ENCODE assay signal across 1 cellular context in the genomic region with DNA sequence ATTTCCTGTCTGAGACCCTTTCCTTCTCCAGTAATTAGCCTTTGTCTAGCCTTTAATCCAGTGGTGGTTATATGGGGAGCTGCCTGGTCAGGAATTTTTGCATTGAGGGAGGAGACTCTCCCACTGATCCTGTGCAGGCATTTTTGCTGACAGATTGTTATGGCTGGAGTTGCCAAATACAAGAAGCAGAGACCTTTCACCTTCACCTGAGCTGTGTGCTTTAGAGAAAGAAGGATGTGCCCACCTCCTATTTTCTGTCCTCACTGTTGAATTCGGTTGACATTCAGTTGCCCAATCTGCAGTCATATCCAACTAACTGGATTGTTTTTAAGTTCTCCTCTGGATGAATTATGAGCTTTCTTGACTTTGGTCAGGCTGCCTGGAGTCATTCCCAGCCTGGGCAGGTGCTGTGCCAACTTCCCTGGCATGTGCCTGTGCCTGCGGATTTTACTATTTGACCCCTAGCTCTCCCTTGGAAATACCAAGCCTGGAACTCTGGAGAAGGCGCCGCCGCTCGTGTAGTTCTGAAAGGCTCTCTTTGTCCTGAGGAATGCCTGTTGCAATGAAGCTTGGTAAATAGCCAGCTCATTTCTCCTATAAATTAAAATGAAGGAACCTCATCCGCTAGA.
A peak's percentile ranks its signal among the peaks of the same experiment; 100 is the strongest.
TF ChIP-seq lines count a peak whose summit lies in the region.

No MANE protein-coding gene starts in this region.

TF ChIP-seq in HepG2, 621 proteins besides CTCF, POLR2A, EP300 and RAD21 (continued from another document):
- TF ChIP-seq, protein P1, sequence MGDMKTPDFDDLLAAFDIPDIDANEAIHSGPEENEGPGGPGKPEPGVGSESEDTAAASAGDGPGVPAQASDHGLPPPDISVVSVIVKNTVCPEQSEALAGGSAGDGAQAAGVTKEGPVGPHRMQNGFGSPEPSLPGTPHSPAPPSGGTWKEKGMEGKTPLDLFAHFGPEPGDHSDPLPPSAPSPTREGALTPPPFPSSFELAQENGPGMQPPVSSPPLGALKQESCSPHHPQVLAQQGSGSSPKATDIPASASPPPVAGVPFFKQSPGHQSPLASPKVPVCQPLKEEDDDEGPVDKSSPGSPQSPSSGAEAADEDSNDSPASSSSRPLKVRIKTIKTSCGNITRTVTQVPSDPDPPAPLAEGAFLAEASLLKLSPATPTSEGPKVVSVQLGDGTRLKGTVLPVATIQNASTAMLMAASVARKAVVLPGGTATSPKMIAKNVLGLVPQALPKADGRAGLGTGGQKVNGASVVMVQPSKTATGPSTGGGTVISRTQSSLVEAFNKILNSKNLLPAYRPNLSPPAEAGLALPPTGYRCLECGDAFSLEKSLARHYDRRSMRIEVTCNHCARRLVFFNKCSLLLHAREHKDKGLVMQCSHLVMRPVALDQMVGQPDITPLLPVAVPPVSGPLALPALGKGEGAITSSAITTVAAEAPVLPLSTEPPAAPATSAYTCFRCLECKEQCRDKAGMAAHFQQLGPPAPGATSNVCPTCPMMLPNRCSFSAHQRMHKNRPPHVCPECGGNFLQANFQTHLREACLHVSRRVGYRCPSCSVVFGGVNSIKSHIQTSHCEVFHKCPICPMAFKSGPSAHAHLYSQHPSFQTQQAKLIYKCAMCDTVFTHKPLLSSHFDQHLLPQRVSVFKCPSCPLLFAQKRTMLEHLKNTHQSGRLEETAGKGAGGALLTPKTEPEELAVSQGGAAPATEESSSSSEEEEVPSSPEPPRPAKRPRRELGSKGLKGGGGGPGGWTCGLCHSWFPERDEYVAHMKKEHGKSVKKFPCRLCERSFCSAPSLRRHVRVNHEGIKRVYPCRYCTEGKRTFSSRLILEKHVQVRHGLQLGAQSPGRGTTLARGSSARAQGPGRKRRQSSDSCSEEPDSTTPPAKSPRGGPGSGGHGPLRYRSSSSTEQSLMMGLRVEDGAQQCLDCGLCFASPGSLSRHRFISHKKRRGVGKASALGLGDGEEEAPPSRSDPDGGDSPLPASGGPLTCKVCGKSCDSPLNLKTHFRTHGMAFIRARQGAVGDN (CRISPR knock-in tag; IDR thresholded peaks at IDR 0.05): no peak
- TF ChIP-seq, protein P2, sequence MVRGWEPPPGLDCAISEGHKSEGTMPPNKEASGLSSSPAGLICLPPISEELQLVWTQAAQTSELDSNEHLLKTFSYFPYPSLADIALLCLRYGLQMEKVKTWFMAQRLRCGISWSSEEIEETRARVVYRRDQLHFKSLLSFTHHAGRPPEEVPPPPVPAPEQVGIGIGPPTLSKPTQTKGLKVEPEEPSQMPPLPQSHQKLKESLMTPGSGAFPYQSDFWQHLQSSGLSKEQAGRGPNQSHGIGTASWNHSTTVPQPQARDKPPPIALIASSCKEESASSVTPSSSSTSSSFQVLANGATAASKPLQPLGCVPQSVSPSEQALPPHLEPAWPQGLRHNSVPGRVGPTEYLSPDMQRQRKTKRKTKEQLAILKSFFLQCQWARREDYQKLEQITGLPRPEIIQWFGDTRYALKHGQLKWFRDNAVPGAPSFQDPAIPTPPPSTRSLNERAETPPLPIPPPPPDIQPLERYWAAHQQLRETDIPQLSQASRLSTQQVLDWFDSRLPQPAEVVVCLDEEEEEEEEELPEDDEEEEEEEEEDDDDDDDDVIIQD (CRISPR knock-in tag; IDR thresholded peaks at IDR 0.05; ENCODE audit: low read depth): no peak
- TF ChIP-seq ZNF460 (CRISPR knock-in tag; IDR thresholded peaks at IDR 0.05; ENCODE audit: borderline replicate concordance) (no peak), ZFP62 (CRISPR knock-in tag; IDR thresholded peaks at IDR 0.05) (no peak), SMC3 (IDR thresholded peaks at IDR 0.05; ENCODE audit: low read length) (0 out of 2 replicates have a peak, but pooled peaks have one; percentile 4), MAFK (conservative IDR thresholded peaks at IDR 0.05 in 1 of 2, IDR thresholded peaks at IDR 0.05 in 1 of 2; ENCODE audit: low read length in 2 of 2) (peak in 1 of 2 experiments; percentile 18; a peak in 1 of 4 replicates), ATF1 (CRISPR knock-in tag; IDR thresholded peaks at IDR 0.05) (0 out of 2 replicates have a peak, but pooled peaks have one; percentile 16)
- TF ChIP-seq, protein P3, sequence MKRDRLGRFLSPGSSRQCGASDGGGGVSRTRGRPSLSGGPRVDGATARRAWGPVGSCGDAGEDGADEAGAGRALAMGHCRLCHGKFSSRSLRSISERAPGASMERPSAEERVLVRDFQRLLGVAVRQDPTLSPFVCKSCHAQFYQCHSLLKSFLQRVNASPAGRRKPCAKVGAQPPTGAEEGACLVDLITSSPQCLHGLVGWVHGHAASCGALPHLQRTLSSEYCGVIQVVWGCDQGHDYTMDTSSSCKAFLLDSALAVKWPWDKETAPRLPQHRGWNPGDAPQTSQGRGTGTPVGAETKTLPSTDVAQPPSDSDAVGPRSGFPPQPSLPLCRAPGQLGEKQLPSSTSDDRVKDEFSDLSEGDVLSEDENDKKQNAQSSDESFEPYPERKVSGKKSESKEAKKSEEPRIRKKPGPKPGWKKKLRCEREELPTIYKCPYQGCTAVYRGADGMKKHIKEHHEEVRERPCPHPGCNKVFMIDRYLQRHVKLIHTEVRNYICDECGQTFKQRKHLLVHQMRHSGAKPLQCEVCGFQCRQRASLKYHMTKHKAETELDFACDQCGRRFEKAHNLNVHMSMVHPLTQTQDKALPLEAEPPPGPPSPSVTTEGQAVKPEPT (CRISPR knock-in tag; IDR thresholded peaks at IDR 0.05; ENCODE audit: low read depth): no peak
- TF ChIP-seq, protein P4, sequence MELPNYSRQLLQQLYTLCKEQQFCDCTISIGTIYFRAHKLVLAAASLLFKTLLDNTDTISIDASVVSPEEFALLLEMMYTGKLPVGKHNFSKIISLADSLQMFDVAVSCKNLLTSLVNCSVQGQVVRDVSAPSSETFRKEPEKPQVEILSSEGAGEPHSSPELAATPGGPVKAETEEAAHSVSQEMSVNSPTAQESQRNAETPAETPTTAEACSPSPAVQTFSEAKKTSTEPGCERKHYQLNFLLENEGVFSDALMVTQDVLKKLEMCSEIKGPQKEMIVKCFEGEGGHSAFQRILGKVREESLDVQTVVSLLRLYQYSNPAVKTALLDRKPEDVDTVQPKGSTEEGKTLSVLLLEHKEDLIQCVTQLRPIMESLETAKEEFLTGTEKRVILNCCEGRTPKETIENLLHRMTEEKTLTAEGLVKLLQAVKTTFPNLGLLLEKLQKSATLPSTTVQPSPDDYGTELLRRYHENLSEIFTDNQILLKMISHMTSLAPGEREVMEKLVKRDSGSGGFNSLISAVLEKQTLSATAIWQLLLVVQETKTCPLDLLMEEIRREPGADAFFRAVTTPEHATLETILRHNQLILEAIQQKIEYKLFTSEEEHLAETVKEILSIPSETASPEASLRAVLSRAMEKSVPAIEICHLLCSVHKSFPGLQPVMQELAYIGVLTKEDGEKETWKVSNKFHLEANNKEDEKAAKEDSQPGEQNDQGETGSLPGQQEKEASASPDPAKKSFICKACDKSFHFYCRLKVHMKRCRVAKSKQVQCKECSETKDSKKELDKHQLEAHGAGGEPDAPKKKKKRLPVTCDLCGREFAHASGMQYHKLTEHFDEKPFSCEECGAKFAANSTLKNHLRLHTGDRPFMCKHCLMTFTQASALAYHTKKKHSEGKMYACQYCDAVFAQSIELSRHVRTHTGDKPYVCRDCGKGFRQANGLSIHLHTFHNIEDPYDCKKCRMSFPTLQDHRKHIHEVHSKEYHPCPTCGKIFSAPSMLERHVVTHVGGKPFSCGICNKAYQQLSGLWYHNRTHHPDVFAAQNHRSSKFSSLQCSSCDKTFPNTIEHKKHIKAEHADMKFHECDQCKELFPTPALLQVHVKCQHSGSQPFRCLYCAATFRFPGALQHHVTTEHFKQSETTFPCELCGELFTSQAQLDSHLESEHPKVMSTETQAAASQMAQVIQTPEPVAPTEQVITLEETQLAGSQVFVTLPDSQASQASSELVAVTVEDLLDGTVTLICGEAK (IDR thresholded peaks at IDR 0.05): no peak
- TF ChIP-seq, protein P4 (CRISPR knock-in tag; IDR thresholded peaks at IDR 0.05): no peak
- TF ChIP-seq, protein P5, sequence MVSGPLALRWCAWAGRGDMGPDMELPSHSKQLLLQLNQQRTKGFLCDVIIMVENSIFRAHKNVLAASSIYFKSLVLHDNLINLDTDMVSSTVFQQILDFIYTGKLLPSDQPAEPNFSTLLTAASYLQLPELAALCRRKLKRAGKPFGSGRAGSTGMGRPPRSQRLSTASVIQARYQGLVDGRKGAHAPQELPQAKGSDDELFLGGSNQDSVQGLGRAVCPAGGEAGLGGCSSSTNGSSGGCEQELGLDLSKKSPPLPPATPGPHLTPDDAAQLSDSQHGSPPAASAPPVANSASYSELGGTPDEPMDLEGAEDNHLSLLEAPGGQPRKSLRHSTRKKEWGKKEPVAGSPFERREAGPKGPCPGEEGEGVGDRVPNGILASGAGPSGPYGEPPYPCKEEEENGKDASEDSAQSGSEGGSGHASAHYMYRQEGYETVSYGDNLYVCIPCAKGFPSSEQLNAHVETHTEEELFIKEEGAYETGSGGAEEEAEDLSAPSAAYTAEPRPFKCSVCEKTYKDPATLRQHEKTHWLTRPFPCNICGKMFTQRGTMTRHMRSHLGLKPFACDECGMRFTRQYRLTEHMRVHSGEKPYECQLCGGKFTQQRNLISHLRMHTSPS (CRISPR knock-in tag; IDR thresholded peaks at IDR 0.05; ENCODE audit: low read depth): 0 out of 2 replicates have a peak, but pooled peaks have one; percentile 52
TF ChIP-seq in HepG2: peak in this region for 18.
